Comparison of ENCODE assay signal across 2 cellular contexts in genomic region chr7:91287685-91288084, GRCh38.
TF ChIP-seq lines count a peak whose summit lies in the region.

No MANE protein-coding gene starts in this region.

TF ChIP-seq in liver, 16 proteins besides CTCF, POLR2A, EP300 and RAD21:
- no peak for TF ChIP-seq FOXA1 (IDR thresholded peaks at IDR 0.05)
- no peak for TF ChIP-seq EGR1 (IDR thresholded peaks at IDR 0.05; ENCODE audit: low read depth in 2 of 2)
- TF ChIP-seq YY1 (IDR thresholded peaks at IDR 0.05): no peak
TF ChIP-seq in liver: peak in this region for 0.

TF ChIP-seq in HepG2, 621 proteins besides CTCF, POLR2A, EP300 and RAD21:
- no peak for TF ChIP-seq ELF4 (CRISPR knock-in tag; IDR thresholded peaks at IDR 0.05; ENCODE audit: borderline replicate concordance)
- no peak for TF ChIP-seq NFIC (IDR thresholded peaks at IDR 0.05; ENCODE audit: low read length)
- no peak for TF ChIP-seq NFKBIZ (CRISPR knock-in tag; IDR thresholded peaks at IDR 0.05)
- no peak for TF ChIP-seq ZNF367 (CRISPR knock-in tag; IDR thresholded peaks at IDR 0.05; ENCODE audit: borderline replicate concordance)
- TF ChIP-seq LCORL (IDR thresholded peaks at IDR 0.05): no peak
- no peak for TF ChIP-seq LCORL (CRISPR knock-in tag; IDR thresholded peaks at IDR 0.05)
- TF ChIP-seq ZNF337 (CRISPR knock-in tag; IDR thresholded peaks at IDR 0.05; ENCODE audit: borderline replicate concordance, low read depth): no peak
- TF ChIP-seq KDM2A (CRISPR knock-in tag; IDR thresholded peaks at IDR 0.05; ENCODE audit: borderline replicate concordance, low read depth): no peak
- TF ChIP-seq CREB1 (IDR thresholded peaks at IDR 0.05): no peak
- TF ChIP-seq CREB1 (CRISPR knock-in tag; IDR thresholded peaks at IDR 0.05): no peak
- TF ChIP-seq ATF7-NPFF (CRISPR knock-in tag; IDR thresholded peaks at IDR 0.05; ENCODE audit: low read depth): no peak
- no peak for TF ChIP-seq ZBTB44 (CRISPR knock-in tag; IDR thresholded peaks at IDR 0.05)
- no peak for TF ChIP-seq ARID4A (CRISPR knock-in tag; IDR thresholded peaks at IDR 0.05; ENCODE audit: borderline replicate concordance)
- no peak for TF ChIP-seq ATRX (CRISPR knock-in tag; IDR thresholded peaks at IDR 0.05; ENCODE audit: borderline replicate concordance)
